8 cellular contexts compared by ENCODE assay signal in the genomic region with DNA sequence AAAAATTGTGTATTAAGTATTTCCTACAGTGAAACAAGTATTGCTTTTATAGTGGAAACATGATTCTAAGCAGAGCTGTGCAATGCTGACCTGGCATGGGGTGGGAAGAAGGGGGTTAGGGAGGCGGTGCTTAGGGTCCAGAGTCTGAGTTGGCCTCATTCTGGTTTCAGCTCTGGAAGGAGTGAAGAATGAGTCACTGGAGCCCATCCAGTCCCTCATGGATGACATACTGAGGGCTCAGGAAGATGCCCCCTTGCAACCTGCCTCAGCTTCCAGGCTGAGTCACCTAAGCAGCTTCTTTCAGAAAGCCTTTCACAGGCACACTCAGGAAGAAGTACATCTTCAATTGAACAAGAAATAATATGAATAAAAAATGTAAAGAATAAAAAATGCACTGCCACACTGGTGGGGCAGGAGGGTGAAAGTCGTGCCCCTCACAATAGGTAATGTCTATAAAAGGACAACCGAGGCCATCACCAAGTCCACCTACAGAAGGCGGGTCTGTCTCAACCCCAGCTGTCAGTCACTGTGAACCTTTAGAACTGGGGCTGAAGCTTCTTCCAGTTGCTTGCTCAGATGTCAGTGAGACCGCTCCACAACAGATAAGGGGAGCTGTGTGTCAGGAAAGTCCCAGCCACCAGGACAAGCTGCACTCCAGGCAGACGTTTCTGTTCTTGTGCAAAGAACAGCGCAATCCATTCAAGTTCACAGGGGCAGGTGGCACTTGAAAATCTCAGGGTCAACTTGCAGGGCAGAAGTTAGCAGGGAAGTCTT. TPM values are rescaled to one million over a fixed set of nuclear protein-coding genes. Genes with fewer than 3 reads are reported as not detected.
DNase-seq lines count a peak whose midpoint lies in the region; ATAC-seq, FAIRE-seq and TF ChIP-seq lines count a peak whose summit lies in the region.
"Not testable (repeated sequence)": the region's sequence is repeated elsewhere in the genome, so short reads cannot be mapped to it uniquely, and the experiment has no call there.

No MANE protein-coding gene starts in this region.

- H3K27ac ChIP-seq in A549; OCI-LY7 (ENCODE audit: low read depth, low read length, poor library complexity, severe bottlenecking); GM12878 (ENCODE audit: control insufficient read depth, insufficient read depth); fibroblast of lung (ENCODE audit: insufficient read depth, low read length): not testable (repeated sequence)

- H3K27me3 ChIP-seq in GM12878 (replicated peaks in 1 of 2; ENCODE audit: control insufficient read depth in 2 of 2, insufficient read depth in 2 of 2, low read length in 1 of 2); fibroblast of lung (ENCODE audit: control insufficient read depth, insufficient read depth, low read length): not testable (repeated sequence)

- intact Hi-C loops in OCI-LY7 (cut with micrococcal nuclease; ENCODE audit: unreplicated experiment) = loop anchor here (5.0 kb wide), 1 partner anchor 201 kb away; no protein-coding TSS in a partner anchor
- intact Hi-C loops in activated CD8-positive, alpha-beta T cell treated with anti-CD3 and anti-CD28 coated beads for 36 hours (cut with micrococcal nuclease); GM12878 (cut with micrococcal nuclease; ENCODE audit: unreplicated experiment); left ventricle myocardium superior (cut with micrococcal nuclease): not testable (repeated sequence)

- TF ChIP-seq EP300 in A549 (IDR thresholded peaks at IDR 0.05); GM12878 (IDR thresholded peaks at IDR 0.05; ENCODE audit: borderline replicate concordance in 1 of 2, control insufficient read depth in 1 of 2, low read depth in 2 of 2, low read length in 2 of 2): not testable (repeated sequence)

- TF ChIP-seq POLR2A in A549 (IDR thresholded peaks at IDR 0.05; ENCODE audit: low read length); H54 (IDR thresholded peaks at IDR 0.05; ENCODE audit: low read depth, low read length); GM12878 (IDR thresholded peaks at IDR 0.05; ENCODE audit: low read depth, low read length): not testable (repeated sequence)

- not testable (repeated sequence) for H3K9me3 Mint-ChIP-seq in activated CD8-positive, alpha-beta T cell treated with anti-CD3 and anti-CD28 coated beads for 36 hours

- not testable (repeated sequence) for FAIRE-seq in A549 (lab: Jason Lieb, UNC); GM12878 (lab: Jason Lieb, UNC)
- FAIRE-seq in H54 (lab: Jason Lieb, UNC) = peak; percentile 86

- RAD21 ChIA-PET in GM12878 (lab: Charles Lee; ENCODE audit: unreplicated experiment) = interaction anchor here (1.0 to 1.3 kb wide), 2 partner anchors 11 to 31 kb away, joined by 3 to 4 read pairs; no protein-coding TSS in a partner anchor

- in situ Hi-C loops in GM12878 (cut with MboI) = not testable (repeated sequence)

- H3K9ac ChIP-seq in GM12878 (ENCODE audit: control insufficient read depth, insufficient read depth, low read length); fibroblast of lung (ENCODE audit: insufficient read depth, low read length): not testable (repeated sequence)

- not testable (repeated sequence) for H3K4me1 ChIP-seq in A549; GM12878 (ENCODE audit: control insufficient read depth, insufficient read depth, low read length); fibroblast of lung (ENCODE audit: control insufficient read depth, extremely low read depth, insufficient read depth, low read length)
- H3K4me1 ChIP-seq in OCI-LY7 (ENCODE audit: insufficient read depth, low read length, poor library complexity, severe bottlenecking) = peaks cover 34% of the 10 kb centered on the region

- not testable (repeated sequence) for H3K9me2 ChIP-seq in OCI-LY7 (ENCODE audit: insufficient read depth, low read length)

- H3K36me3 ChIP-seq in OCI-LY7 (ENCODE audit: insufficient read depth, low read length); GM12878 (ENCODE audit: control insufficient read depth in 2 of 2, insufficient read depth in 2 of 2, low read length in 1 of 2); fibroblast of lung (ENCODE audit: control insufficient read depth, insufficient read depth, low read length): not testable (repeated sequence)

- ATAC-seq in A549 = peak; percentile 26 to 80; a peak in 3 of 6 replicates
- ATAC-seq in activated CD8-positive, alpha-beta T cell treated with anti-CD3 and anti-CD28 coated beads for 36 hours = peak; percentile 31
- not testable (repeated sequence) for ATAC-seq in GM12878
- peak; percentile 70 for ATAC-seq in left ventricle myocardium superior
- ATAC-seq in omental fat pad (ENCODE audit: low FRiP score) = peak; percentile 22

- H3K79me2 ChIP-seq in OCI-LY7 (ENCODE audit: insufficient read depth, low read depth, low read length); GM12878 (ENCODE audit: control insufficient read depth, insufficient read depth, low read length); fibroblast of lung (ENCODE audit: control insufficient read depth, insufficient read depth, low read length): not testable (repeated sequence)

- H3K4me2 ChIP-seq in A549; GM12878 (ENCODE audit: control insufficient read depth, insufficient read depth); fibroblast of lung (ENCODE audit: extremely low read depth, insufficient read depth, low read length): not testable (repeated sequence)
- peak overlapping the region; percentile 60; the same call in 1 of the 2 replicates for H3K4me2 ChIP-seq in OCI-LY7 (ENCODE audit: low read length)

- 62% methylated on average over 7 of the region's 7 CpGs for WGBS in A549 (ENCODE audit: missing lambda C conversion rate)
- 78% methylated on average over 7 of the region's 7 CpGs for WGBS in GM12878 (ENCODE audit: insufficient coverage, insufficient replicate concordance, low lambda C conversion rate, missing lambda C conversion rate)

- not testable (repeated sequence) for TF ChIP-seq RAD21 in A549 (conservative IDR thresholded peaks at IDR 0.05 in 1 of 2, IDR thresholded peaks at IDR 0.05 in 1 of 2); GM12878 (IDR thresholded peaks at IDR 0.05; ENCODE audit: insufficient read depth, low read depth, low read length)

- H3K4me3 ChIP-seq in A549; OCI-LY7 (ENCODE audit: low read depth, low read length, poor library complexity, severe bottlenecking); GM12878; fibroblast of lung (replicated peaks in 1 of 4; ENCODE audit: control extremely low read depth in 1 of 4, insufficient read depth in 1 of 4, low read depth in 3 of 4, low read length in 4 of 4): not testable (repeated sequence)

- not testable (repeated sequence) for H3K4me3 Mint-ChIP-seq in activated CD8-positive, alpha-beta T cell treated with anti-CD3 and anti-CD28 coated beads for 36 hours

- not testable (repeated sequence) for H3K36me3 Mint-ChIP-seq in activated CD8-positive, alpha-beta T cell treated with anti-CD3 and anti-CD28 coated beads for 36 hours (ENCODE audit: low read depth)

- not testable (repeated sequence) for H4K20me1 ChIP-seq in OCI-LY7 (ENCODE audit: insufficient read depth, low read length); GM12878 (ENCODE audit: control insufficient read depth, insufficient read depth); fibroblast of lung (ENCODE audit: control insufficient read depth, extremely low read depth, insufficient read depth, low read length)

- peaks cover 34% of the 10 kb centered on the region for H3K4me1 Mint-ChIP-seq in activated CD8-positive, alpha-beta T cell treated with anti-CD3 and anti-CD28 coated beads for 36 hours (ENCODE audit: low read depth)

- not testable (repeated sequence) for DNase-seq in A549 (ENCODE audit: low read depth in 1 of 2, low spot score in 1 of 2); H54 (ENCODE audit: insufficient read length, low spot score); OCI-LY7 (ENCODE audit: low spot score); GM12878 (ENCODE audit: low read depth, low spot score); left ventricle myocardium superior; omental fat pad (ENCODE audit: low spot score)
- peak; percentile 24 for DNase-seq in activated CD8-positive, alpha-beta T cell treated with anti-CD3 and anti-CD28 coated beads for 36 hours
- peak; percentile 67 to 68 for DNase-seq in fibroblast of lung (ENCODE audit: low read depth in 2 of 2)

- not testable (repeated sequence) for H3K27me3 Mint-ChIP-seq in activated CD8-positive, alpha-beta T cell treated with anti-CD3 and anti-CD28 coated beads for 36 hours

- SMC1A ChIA-PET in GM12878 (lab: Charles Lee; ENCODE audit: uncharacterized antibody, unreplicated experiment) = not testable (repeated sequence)

- not testable (repeated sequence) for TF ChIP-seq CTCF in A549 (IDR thresholded peaks at IDR 0.05); OCI-LY7 (conservative IDR thresholded peaks at IDR 0.05; ENCODE audit: low read length); activated CD8-positive, alpha-beta T cell treated with anti-CD3 and anti-CD28 coated beads for 36 hours (IDR thresholded peaks at IDR 0.05); GM12878 (IDR thresholded peaks at IDR 0.05 in 2 of 3, conservative IDR thresholded peaks at IDR 0.05 in 1 of 3; ENCODE audit: control insufficient read depth in 2 of 3, extremely low read depth in 1 of 3, insufficient read depth in 1 of 3, low read depth in 3 of 3, low read length in 3 of 3); fibroblast of lung (conservative IDR thresholded peaks at IDR 0.05 in 1 of 2, IDR thresholded peaks at IDR 0.05 in 1 of 2; ENCODE audit: low read depth in 1 of 2, low read length in 2 of 2); omental fat pad (IDR thresholded peaks at IDR 0.05)

- CTCF ChIA-PET in A549 (lab: Yijun Ruan, JAX) (interaction anchor here (0.6 to 1.0 kb wide), 2 partner anchors 202 to 206 kb away, joined by 3 read pairs; no protein-coding TSS in a partner anchor), GM12878 (lab: Yijun Ruan, JAX) (interaction anchor here (0.7 to 1.9 kb wide), 4 partner anchors 18 to 202 kb away, joined by 3 to 4 read pairs (median 3); no protein-coding TSS in a partner anchor)
- CTCF ChIA-PET in OCI-LY7 (lab: Charles Lee; ENCODE audit: unreplicated experiment) = not testable (repeated sequence)
- CTCF ChIA-PET in activated CD8-positive, alpha-beta T cell treated with anti-CD3 and anti-CD28 coated beads for 36 hours (lab: Charles Lee) = interaction anchor here (1.0 kb wide), 1 partner anchor 205 kb away, joined by 3 read pairs; no protein-coding TSS in a partner anchor

- BruUV-seq in OCI-LY7 (replicated peaks; lab: Mats Ljungman, UMichigan); GM12878 (replicated peaks; lab: Mats Ljungman, UMichigan): not testable (repeated sequence)

- POLR2A ChIA-PET in A549 (lab: Yijun Ruan, JAX); activated CD8-positive, alpha-beta T cell treated with anti-CD3 and anti-CD28 coated beads for 36 hours (lab: Charles Lee); GM12878 (lab: Charles Lee): not testable (repeated sequence)
- POLR2A ChIA-PET in OCI-LY7 (lab: Charles Lee) = interaction anchor here (0.6 kb wide), 1 partner anchor 32 kb away, joined by 3 read pairs; no protein-coding TSS in a partner anchor

- H3K9me3 ChIP-seq in A549; OCI-LY7 (ENCODE audit: low read length); GM12878 (replicated peaks; ENCODE audit: control insufficient read depth, insufficient read depth, low read length); fibroblast of lung (ENCODE audit: control insufficient read depth, insufficient read depth, low read depth, low read length): not testable (repeated sequence)

- H2AFZ ChIP-seq in OCI-LY7 (ENCODE audit: low read length); GM12878 (ENCODE audit: control insufficient read depth, low read depth, low read length); fibroblast of lung (ENCODE audit: low read length): not testable (repeated sequence)

- peak overlapping the region; percentile 57 for H3K27ac Mint-ChIP-seq in activated CD8-positive, alpha-beta T cell treated with anti-CD3 and anti-CD28 coated beads for 36 hours

RNA-seq across cellular contexts. Expression of a gene that starts 20.8 kb away (rescaled TPM):
- polyA plus RNA-seq in A549 (2011; rRNA removed) (36.7 and 36.9 TPM in 2 replicates), A549 (2017; fragmentation: RNase III; extraction: RNeasy Plus Mini Kit Qiagen cat#74134 plus additional on column Dnase treatment) (63.7 to 76.0 TPM (median 69.2 TPM) in 3 replicates), GM12878 (2011; rRNA removed) (27.9 and 38.9 TPM in 2 replicates), GM12878 (2014; fragmentation: Illumina TruSeq; extraction: Trizol) (17.8 and 31.9 TPM in 2 replicates), GM12878 (2014; fragmentation: Nextera tagmentation; extraction: Ambion mirVana) (1 to 10 TPM; 3.8 to 4.8 TPM), GM12878 (2014; rRNA removed) (58.7 and 66.2 TPM in 2 replicates), GM12878 (2016; fragmentation: Nextera tagmentation; extraction: Ambion mirVana) (10 to 100 TPM; 56.5 to 62.5 TPM), fibroblast of lung (4.4 and 12.0 TPM in 2 replicates)
- polyA plus RNA-seq in A549 (2012; cell fraction: cytosol; rRNA removed) = 58.3 and 65.9 TPM in 2 replicates
- polyA plus RNA-seq in A549 (2012; cell fraction: nucleus; rRNA removed) = 395 and 413 TPM in 2 replicates
- 65.6 and 73.0 TPM in 2 replicates for polyA minus RNA-seq in A549 (2011; rRNA and poly(A)+ RNA removed)
- total RNA-seq in OCI-LY7 (2014; rRNA removed; shearing (Covaris generic)) = 170 and 189 TPM in 2 replicates
- total RNA-seq in OCI-LY7 (2022) (262 and 315 TPM in 2 replicates), GM12878 (2014; rRNA removed) (42.0 and 53.6 TPM in 2 replicates), GM12878 (2014; rRNA removed; fragmentation: Illumina TruSeq; extraction: Trizol) (27.0 and 31.6 TPM in 2 replicates), GM12878 (2021) (79.3 and 94.2 TPM in 2 replicates), fibroblast of lung (13.2 and 16.2 TPM in 2 replicates), left ventricle myocardium superior (5.0 TPM), omental fat pad (10 to 100 TPM in 3 of 4 donors, 1 to 10 TPM in 1; 2.8 to 49.2 (median 19.6) TPM)
- total RNA-seq in activated CD8-positive, alpha-beta T cell treated with anti-CD3 and anti-CD28 coated beads for 36 hours = 100 to 1,000 TPM; 143 to 147 TPM
- 187 and 199 TPM in 2 replicates for total RNA-seq in GM12878 (2013; cell fraction: nucleolus; rRNA removed)
- 43.4 TPM for polyA plus RNA-seq in GM12878 (2011; ENCODE audit: low read depth)
- polyA plus RNA-seq in GM12878 (2011; cell fraction: cytosol; rRNA removed) = 25.3 and 37.5 TPM in 2 replicates
- 280 and 327 TPM in 2 replicates for polyA plus RNA-seq in GM12878 (2011; cell fraction: nucleus; rRNA removed)
- 46.8 and 56.7 TPM in 2 replicates for polyA plus RNA-seq in GM12878 (2012)
- 45.4 and 50.4 TPM in 2 replicates for polyA minus RNA-seq in GM12878 (2011; rRNA and poly(A)+ RNA removed)
- 15.4 and 20.2 TPM in 2 replicates for polyA minus RNA-seq in GM12878 (2011; cell fraction: cytosol; rRNA and poly(A)+ RNA removed)
- 86.9 and 156 TPM in 2 replicates for polyA minus RNA-seq in GM12878 (2011; cell fraction: nucleus; rRNA and poly(A)+ RNA removed)
- 4.9 and 13.1 TPM in 2 replicates for polyA plus RNA-seq in fibroblast of lung (2012)
- polyA minus RNA-seq in fibroblast of lung (ENCODE audit: low replicate concordance) = 11.9 and 32.2 TPM in 2 replicates
